ENCODE assay signal across 7 cellular contexts in genomic region chr1:67561704-67562113, GRCh38.
DNase-seq lines count a peak whose midpoint lies in the region; ATAC-seq, FAIRE-seq and TF ChIP-seq lines count a peak whose summit lies in the region.

No MANE protein-coding gene starts in this region.

- no peaks in the 10 kb centered on the region for H3K36me3 Mint-ChIP-seq in T-helper 2 cell treated with Interferon-gamma antibody and Interleukin-4, amounts not matched to agents 5 μg/mL and 100 μg/mL, for 36 hours (ENCODE audit: low read depth)

- peak; percentile 93 for TF ChIP-seq CTCF in astrocyte of the cerebellum (IDR thresholded peaks at IDR 0.05; ENCODE audit: low read depth, low read length, missing control alignments)

- H3K4me1 Mint-ChIP-seq in T-helper 2 cell treated with Interferon-gamma antibody and Interleukin-4, amounts not matched to agents 5 μg/mL and 100 μg/mL, for 36 hours (ENCODE audit: low read depth): no peaks in the 10 kb centered on the region

- in situ Hi-C loops in astrocyte of the cerebellum (cut with HindIII; ENCODE audit: low sequenced_read_pairs): no loop called here

- DNase-seq in NCI-H146 treated with DMSO at 0.1 percent for 48 hours (lab: John Stamatoyannopoulos, UW; ENCODE audit: unreplicated experiment) (peak; percentile 75), astrocyte of the cerebellum (ENCODE audit: low read depth) (peak; percentile 72), hypothalamus (lab: John Stamatoyannopoulos, UW) (peak in 34 of 51 donors; percentile 2 to 69 (median 34)), small intestine (peak; percentile 92)
- DNase-seq in T-helper 2 cell treated with Interferon-gamma antibody and Interleukin-4, amounts not matched to agents 5 μg/mL and 100 μg/mL, for 36 hours (ENCODE audit: low spot score): peak; percentile 61

- H3K36me3 ChIP-seq in small intestine (ENCODE audit: control insufficient read depth in 2 of 2, insufficient read depth in 2 of 2, low read length in 2 of 2): no peaks in the 10 kb centered on the region

- peaks cover 0 to 3% of the 10 kb centered on the region in 2 donors for H3K4me1 ChIP-seq in small intestine (ENCODE audit: control insufficient read depth in 2 of 2, insufficient read depth in 1 of 2, low read depth in 1 of 2, low read length in 1 of 2)

- H3K27ac Mint-ChIP-seq in T-helper 2 cell treated with Interferon-gamma antibody and Interleukin-4, amounts not matched to agents 5 μg/mL and 100 μg/mL, for 36 hours: no peak overlapping the region

- 0 to 3% (median 2%) methylated on average over 4 of the region's 4 CpGs for WGBS in small intestine, 3 donors

- H3K4me3 Mint-ChIP-seq in T-helper 2 cell treated with Interferon-gamma antibody and Interleukin-4, amounts not matched to agents 5 μg/mL and 100 μg/mL, for 36 hours: no peak overlapping the region

- H3K4me3 ChIP-seq in astrocyte of the cerebellum (ENCODE audit: low read depth, low read length): no peak overlapping the region
- H3K4me3 ChIP-seq in small intestine (ENCODE audit: low read depth in 1 of 2, low read length in 2 of 2): no peak overlapping the region

- peak; percentile 90 for ATAC-seq in GM18502 (IDR thresholded peaks at IDR 0.05; ENCODE audit: poor library complexity, unreplicated experiment)
- ATAC-seq in HG02840 (IDR thresholded peaks at IDR 0.05; ENCODE audit: low FRiP score, unreplicated experiment): peak; percentile 69

- H3K27me3 ChIP-seq in small intestine (ENCODE audit: control insufficient read depth in 2 of 2, insufficient read depth in 2 of 2, low read length in 2 of 2): no peaks in the 10 kb centered on the region

- peaks cover 4% of the 10 kb centered on the region for H3K27me3 Mint-ChIP-seq in T-helper 2 cell treated with Interferon-gamma antibody and Interleukin-4, amounts not matched to agents 5 μg/mL and 100 μg/mL, for 36 hours (ENCODE audit: low read depth)

- H3K9me3 Mint-ChIP-seq in T-helper 2 cell treated with Interferon-gamma antibody and Interleukin-4, amounts not matched to agents 5 μg/mL and 100 μg/mL, for 36 hours: no peaks in the 10 kb centered on the region

- H3K9me3 ChIP-seq in small intestine (ENCODE audit: control insufficient read depth, low read depth): no peaks in the 10 kb centered on the region

- no peak for FAIRE-seq in small intestine (lab: Jason Lieb, UNC)

- peak overlapping the region in 1 of 2 donors; percentile 26 for H3K27ac ChIP-seq in small intestine (ENCODE audit: low read depth in 1 of 2, low read length in 1 of 2)

Comparison
In these comparisons a context has a peak if more than half of its experiments do, and no peak if none do; other contexts are left out.
1. DNase-seq: peak in every context shown above with its lines; median percentile 92 in small intestine; 75 in NCI-H146 treated with DMSO at 0.1 percent for 48 hours; 72 in astrocyte of the cerebellum; 61 in T-helper 2 cell treated with Interferon-gamma antibody and Interleukin-4, amounts not matched to agents 5 μg/mL and 100 μg/mL, for 36 hours; 34 in hypothalamus.